Comparison of ENCODE assay signal across 8 cellular contexts in genomic region chr15:22978691-22979068, GRCh38.
DNase-seq lines count a peak whose midpoint lies in the region; ATAC-seq and TF ChIP-seq lines count a peak whose summit lies in the region.

No MANE protein-coding gene starts in this region.

- H3K27me3 ChIP-seq in HL-60 (ENCODE audit: insufficient read depth, poor library complexity, severe bottlenecking): no peaks in the 10 kb centered on the region
- no peaks in the 10 kb centered on the region for H3K27me3 ChIP-seq in muscle layer of colon (ENCODE audit: control insufficient read depth in 1 of 2, insufficient read depth in 2 of 2, low read length in 2 of 2)

- H3K4me3 ChIP-seq in AG10803 (ENCODE audit: low read length) (peak overlapping the region; percentile 93), HL-60 (replicated peaks; ENCODE audit: insufficient read depth, low read length) (peak overlapping the region; percentile 84), cardiac fibroblast (replicated peaks in 1 of 2; ENCODE audit: low read depth in 2 of 2, low read length in 2 of 2) (peak overlapping the region; percentile 84 to 90), muscle layer of colon (ENCODE audit: low read depth in 1 of 2, low read length in 2 of 2) (peak overlapping the region; percentile 94 to 97)

- peaks cover 4% of the 10 kb centered on the region for H3K4me1 ChIP-seq in muscle layer of colon (ENCODE audit: insufficient read depth, low read length)

- TF ChIP-seq CTCF in AG10803 (conservative IDR thresholded peaks at IDR 0.05; ENCODE audit: low read length): no peak
- no peak for TF ChIP-seq CTCF in HL-60 (IDR thresholded peaks at IDR 0.05; ENCODE audit: insufficient read depth, low read length)
- no peak for TF ChIP-seq CTCF in cardiac fibroblast (IDR thresholded peaks at IDR 0.05; ENCODE audit: low read depth, low read length)

- H3K9ac ChIP-seq in muscle layer of colon (ENCODE audit: low read length): no peak overlapping the region

- DNase-seq in AG10803 (ENCODE audit: low read depth) (no peak), HL-60 (ENCODE audit: low read depth in 1 of 2, low spot score in 1 of 2) (no peak), cardiac fibroblast (ENCODE audit: low read depth in 2 of 2) (peak in 1 of 2 donors; percentile 6), NCI-H1105 treated with DMSO at 0.1 percent for 48 hours (lab: John Stamatoyannopoulos, UW) (no peak), NCI-H1694 (lab: John Stamatoyannopoulos, UW) (no peak)

- no peak overlapping the region for H3K27ac ChIP-seq in HL-60 (replicated peaks)
- peak overlapping the region; percentile 89 for H3K27ac ChIP-seq in muscle layer of colon (ENCODE audit: low read depth, low read length)

- H3K36me3 ChIP-seq in muscle layer of colon (ENCODE audit: insufficient read depth, low read length): no peaks in the 10 kb centered on the region

- no peak for ATAC-seq in HG02938 (IDR thresholded peaks at IDR 0.05; ENCODE audit: unreplicated experiment)
- ATAC-seq in HG03108 (IDR thresholded peaks at IDR 0.05; ENCODE audit: unreplicated experiment): no peak

- H3K9me3 ChIP-seq in muscle layer of colon (ENCODE audit: low read length): no peaks in the 10 kb centered on the region
